In genomic region chr17:57943645-57944044, GRCh38 we compare ENCODE assay signal across 15 cellular contexts. TPM values are rescaled to one million over a fixed set of nuclear protein-coding genes. Genes with fewer than 3 reads are reported as not detected.
DNase-seq lines count a peak whose midpoint lies in the region; ATAC-seq and TF ChIP-seq lines count a peak whose summit lies in the region.
"Had no signal": no experiment of that assay in that cellular context is flagged by ENCODE, and none has a peak within 500 bp of the region (broad histone marks: within the 10 kb centered on the region; RNA-seq: fewer than 3 reads in every experiment).

No MANE protein-coding gene starts in this region.

- peaks cover 56% of the 10 kb centered on the region for H3K4me1 Mint-ChIP-seq in stimulated activated naive CD8-positive, alpha-beta T cell treated with anti-CD3 and anti-CD28 coated beads, Interleukin-15, Interleukin-2, amounts not matched to agents 100 ng/mL and 50 ng/mL, for 24 hours (ENCODE audit: low read depth)
- peaks cover 47% of the 10 kb centered on the region for H3K4me1 Mint-ChIP-seq in stimulated activated naive CD8-positive, alpha-beta T cell treated with anti-CD3 and anti-CD28 coated beads, Interleukin-15, amount 100 ng/mL, for 72 hours

- intact Hi-C loops in vagina (cut with DNase I): no loop called here

- no peak overlapping the region for H3K4me2 ChIP-seq in trophoblast cell (ENCODE audit: low read length)

- peak overlapping the region; percentile 12 for H3K27ac Mint-ChIP-seq in stimulated activated naive CD8-positive, alpha-beta T cell treated with anti-CD3 and anti-CD28 coated beads, Interleukin-15, Interleukin-2, amounts not matched to agents 100 ng/mL and 50 ng/mL, for 24 hours
- H3K27ac Mint-ChIP-seq in stimulated activated naive CD8-positive, alpha-beta T cell treated with anti-CD3 and anti-CD28 coated beads, Interleukin-15, amount 100 ng/mL, for 72 hours: no peak overlapping the region
- H3K27ac Mint-ChIP-seq: T-cell had no signal

- H3K9me3 ChIP-seq in trophoblast cell (ENCODE audit: insufficient read depth, low read depth, low read length) (peaks cover 3% of the 10 kb centered on the region), vagina (no peaks in the 10 kb centered on the region)

- no peak overlapping the region for H4K91ac ChIP-seq in trophoblast cell (ENCODE audit: low read depth, low read length)

- no peaks in the 10 kb centered on the region for H3K27me3 ChIP-seq in trophoblast cell (ENCODE audit: insufficient read depth, low read length)
- no peaks in the 10 kb centered on the region for H3K27me3 ChIP-seq in vagina

- no peak overlapping the region for H3K18ac ChIP-seq in trophoblast cell (ENCODE audit: low read length)

- no peak overlapping the region for H3K23ac ChIP-seq in trophoblast cell (ENCODE audit: low read length)

- H3K4me1 ChIP-seq in trophoblast cell (ENCODE audit: control insufficient read depth in 1 of 2, insufficient read depth in 2 of 2, low read length in 2 of 2): peaks cover 4 to 10% of the 10 kb centered on the region in 2 experiments
- H3K4me1 ChIP-seq in vagina: peaks cover 99% of the 10 kb centered on the region

- no peak overlapping the region for H3K4me3 ChIP-seq in trophoblast cell (ENCODE audit: low read depth, low read length)
- H3K4me3 ChIP-seq in vagina: no peak overlapping the region

- H2BK12ac ChIP-seq in trophoblast cell (ENCODE audit: low read length): no peak overlapping the region

- no peak for TF ChIP-seq POLR2A in vagina (IDR thresholded peaks at IDR 0.05)

- H3K27ac ChIP-seq in trophoblast cell (ENCODE audit: low read depth, low read length) (no peak overlapping the region), vagina (peak overlapping the region; percentile 85)

- peak overlapping the region; percentile 25 for H3K4ac ChIP-seq in trophoblast cell (ENCODE audit: low read depth, low read length)

- DNase-seq in stimulated activated naive CD8-positive, alpha-beta T cell treated with anti-CD3 and anti-CD28 coated beads, Interleukin-15, amount 100 ng/mL, for 72 hours: no peak
- DNase-seq in trophoblast cell (no peak), vagina (ENCODE audit: extremely low spot score in 2 of 2) (no peak), UCSD-AML1 (lab: John Stamatoyannopoulos, UW; ENCODE audit: unreplicated experiment) (no peak), AG08395 (ENCODE audit: low spot score) (no peak)
- DNase-seq: activated CD8-positive, alpha-beta memory T cell treated with anti-CD3 and anti-CD28 coated beads for 24 hours; activated effector memory CD4-positive, alpha-beta T cell treated with Interleukin-2 at 50 U/mL for 16 hours; COR-L47; mesendoderm; NCI-H146; NCI-H446 treated with DMSO at 0.1 percent for 48 hours; T-cell had no signal

- no peak overlapping the region for H3K4me3 Mint-ChIP-seq in stimulated activated naive CD8-positive, alpha-beta T cell treated with anti-CD3 and anti-CD28 coated beads, Interleukin-15, Interleukin-2, amounts not matched to agents 100 ng/mL and 50 ng/mL, for 24 hours
- no peak overlapping the region for H3K4me3 Mint-ChIP-seq in stimulated activated naive CD8-positive, alpha-beta T cell treated with anti-CD3 and anti-CD28 coated beads, Interleukin-15, amount 100 ng/mL, for 72 hours
- H3K4me3 Mint-ChIP-seq: T-cell had no signal

- no peaks in the 10 kb centered on the region for H3K36me3 Mint-ChIP-seq in stimulated activated naive CD8-positive, alpha-beta T cell treated with anti-CD3 and anti-CD28 coated beads, Interleukin-15, Interleukin-2, amounts not matched to agents 100 ng/mL and 50 ng/mL, for 24 hours (ENCODE audit: low read depth)
- H3K36me3 Mint-ChIP-seq: T-cell had no signal

- ATAC-seq in stimulated activated naive CD8-positive, alpha-beta T cell treated with anti-CD3 and anti-CD28 coated beads, Interleukin-15, amount 100 ng/mL, for 72 hours: no peak
- ATAC-seq in esophagus mucosa: peak; percentile 23
- no peak for ATAC-seq in GM21737 (IDR thresholded peaks at IDR 0.05; ENCODE audit: unreplicated experiment)
- ATAC-seq: T-cell had no signal

- H3K79me1 ChIP-seq in trophoblast cell (ENCODE audit: low read length): peaks cover 3% of the 10 kb centered on the region

- H3K36me3 ChIP-seq in trophoblast cell (ENCODE audit: control insufficient read depth in 1 of 2, insufficient read depth in 2 of 2, low read length in 2 of 2) (no peaks in the 10 kb centered on the region), vagina (no peaks in the 10 kb centered on the region)

- no peaks in the 10 kb centered on the region for H3K79me2 ChIP-seq in trophoblast cell (ENCODE audit: control insufficient read depth, insufficient read depth, low read length, poor library complexity)

- TF ChIP-seq CTCF in vagina (IDR thresholded peaks at IDR 0.05): no peak

- no peak overlapping the region for H2BK5ac ChIP-seq in trophoblast cell (ENCODE audit: low read depth, low read length, poor library complexity)

- no peak overlapping the region for H3K9ac ChIP-seq in trophoblast cell (ENCODE audit: low read length)

- no peak overlapping the region for H2BK120ac ChIP-seq in trophoblast cell (ENCODE audit: insufficient read depth, low read length, poor library complexity)

- H3K9me3 Mint-ChIP-seq in stimulated activated naive CD8-positive, alpha-beta T cell treated with anti-CD3 and anti-CD28 coated beads, Interleukin-15, Interleukin-2, amounts not matched to agents 100 ng/mL and 50 ng/mL, for 24 hours: no peaks in the 10 kb centered on the region
- H3K9me3 Mint-ChIP-seq in stimulated activated naive CD8-positive, alpha-beta T cell treated with anti-CD3 and anti-CD28 coated beads, Interleukin-15, amount 100 ng/mL, for 72 hours: no peaks in the 10 kb centered on the region
- H3K9me3 Mint-ChIP-seq: T-cell had no signal

- H4K8ac ChIP-seq in trophoblast cell (ENCODE audit: low read depth, low read length): no peak overlapping the region

- no peak overlapping the region for H4K12ac ChIP-seq in trophoblast cell (ENCODE audit: low read depth, low read length)

- no peak overlapping the region for H2AK5ac ChIP-seq in trophoblast cell (ENCODE audit: low read length)

- no CpG with 5 or more reads among the region's 3 CpGs for WGBS in trophoblast cell (ENCODE audit: extremely low coverage, insufficient coverage, insufficient read length)

- H2AFZ ChIP-seq in trophoblast cell (ENCODE audit: insufficient read depth, low read length, poor library complexity): no peak overlapping the region

- H3K14ac ChIP-seq in trophoblast cell (ENCODE audit: low read length): no peak overlapping the region

- H3K27me3 Mint-ChIP-seq in stimulated activated naive CD8-positive, alpha-beta T cell treated with anti-CD3 and anti-CD28 coated beads, Interleukin-15, Interleukin-2, amounts not matched to agents 100 ng/mL and 50 ng/mL, for 24 hours: peaks cover 39% of the 10 kb centered on the region
- H3K27me3 Mint-ChIP-seq in stimulated activated naive CD8-positive, alpha-beta T cell treated with anti-CD3 and anti-CD28 coated beads, Interleukin-15, amount 100 ng/mL, for 72 hours: peaks cover 35% of the 10 kb centered on the region

RNA-seq across cellular contexts. Expression of gene CUEDC1, which starts 11.6 kb away (rescaled TPM):
- total RNA-seq in esophagus mucosa (23.8 TPM), vagina (28.7 TPM)
- polyA plus RNA-seq in trophoblast cell (2013): 12.4 and 13.0 TPM in 2 replicates

RNA-seq across cellular contexts. Expression of gene VEZF1, which starts 44.4 kb away (rescaled TPM):
- 22.2 TPM for total RNA-seq in esophagus mucosa
- 36.2 and 37.1 TPM in 2 replicates for polyA plus RNA-seq in trophoblast cell (2013)
- total RNA-seq in vagina: 86.2 TPM
